In the genomic region with DNA sequence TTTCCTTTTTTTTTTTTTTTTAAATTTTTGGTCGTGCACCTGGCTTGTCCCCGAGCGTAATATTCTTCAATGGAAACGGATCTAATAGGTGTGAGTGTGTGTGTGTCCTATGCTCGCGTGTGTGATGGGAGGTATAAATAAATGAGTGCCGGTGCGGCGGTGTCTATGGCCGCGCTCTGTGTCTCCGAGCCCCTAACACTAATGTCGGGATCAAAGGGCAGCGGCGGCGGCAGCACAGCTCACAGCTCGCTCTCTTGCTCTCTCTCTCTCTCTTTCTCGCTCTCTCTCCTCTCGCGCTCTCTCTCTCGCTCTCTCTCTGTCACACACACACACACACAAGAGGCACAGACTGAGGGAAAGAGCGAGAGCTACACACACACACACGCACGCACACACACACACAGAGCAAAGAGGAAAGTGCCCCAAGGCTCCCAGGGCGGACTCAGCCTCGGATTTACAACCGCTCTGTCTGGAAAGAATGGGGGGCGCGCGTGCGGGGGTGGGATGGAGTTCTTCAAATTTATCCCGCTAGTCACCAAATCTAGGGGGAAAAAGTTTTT, we compare ENCODE assay signal across 8 cellular contexts. TPM values are rescaled to one million over a fixed set of nuclear protein-coding genes. Genes with fewer than 3 reads are reported as not detected.
DNase-seq lines count a peak whose midpoint lies in the region; ATAC-seq and TF ChIP-seq lines count a peak whose summit lies in the region.

A gene with protein sequence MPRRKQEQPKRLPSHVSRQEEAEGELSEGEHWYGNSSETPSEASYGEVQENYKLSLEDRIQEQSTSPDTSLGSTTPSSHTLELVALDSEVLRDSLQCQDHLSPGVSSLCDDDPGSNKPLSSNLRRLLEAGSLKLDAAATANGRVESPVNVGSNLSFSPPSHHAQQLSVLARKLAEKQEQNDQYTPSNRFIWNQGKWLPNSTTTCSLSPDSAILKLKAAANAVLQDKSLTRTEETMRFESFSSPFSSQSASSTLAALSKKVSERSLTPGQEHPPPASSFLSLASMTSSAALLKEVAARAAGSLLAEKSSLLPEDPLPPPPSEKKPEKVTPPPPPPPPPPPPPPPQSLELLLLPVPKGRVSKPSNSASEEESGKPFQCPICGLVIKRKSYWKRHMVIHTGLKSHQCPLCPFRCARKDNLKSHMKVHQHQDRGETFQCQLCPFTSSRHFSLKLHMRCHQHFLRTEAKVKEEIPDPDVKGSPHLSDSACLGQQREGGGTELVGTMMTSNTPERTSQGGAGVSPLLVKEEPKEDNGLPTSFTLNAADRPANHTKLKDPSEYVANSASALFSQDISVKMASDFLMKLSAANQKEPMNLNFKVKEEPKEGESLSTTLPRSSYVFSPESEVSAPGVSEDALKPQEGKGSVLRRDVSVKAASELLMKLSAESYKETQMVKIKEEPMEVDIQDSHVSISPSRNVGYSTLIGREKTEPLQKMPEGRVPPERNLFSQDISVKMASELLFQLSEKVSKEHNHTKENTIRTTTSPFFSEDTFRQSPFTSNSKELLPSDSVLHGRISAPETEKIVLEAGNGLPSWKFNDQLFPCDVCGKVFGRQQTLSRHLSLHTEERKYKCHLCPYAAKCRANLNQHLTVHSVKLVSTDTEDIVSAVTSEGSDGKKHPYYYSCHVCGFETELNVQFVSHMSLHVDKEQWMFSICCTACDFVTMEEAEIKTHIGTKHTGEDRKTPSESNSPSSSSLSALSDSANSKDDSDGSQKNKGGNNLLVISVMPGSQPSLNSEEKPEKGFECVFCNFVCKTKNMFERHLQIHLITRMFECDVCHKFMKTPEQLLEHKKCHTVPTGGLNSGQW (minus strand): TSS at position 206 of the 560 bp plus-strand sequence. CDS start 416 bp downstream, outside the sequence.

- peak within 1 kb of the TSS; percentile 100 for H3K4me3 Mint-ChIP-seq in T-helper 17 cell

- DNase-seq in DMS153 (lab: John Stamatoyannopoulos, UW), result peak; percentile 19
- peak; percentile 59 for DNase-seq in LoVo (ENCODE audit: low spot score)
- DNase-seq in T-helper 17 cell, result peak; percentile 27 to 48 (median 42)
- DNase-seq in astrocyte of the spinal cord (ENCODE audit: low read depth, low spot score), result peak; percentile 78
- peak in 50 of 51 donors; percentile 5 to 78 (median 38) for DNase-seq in hypothalamus (lab: John Stamatoyannopoulos, UW)
- no peak for DNase-seq in retinal pigment epithelial cell (ENCODE audit: low read depth)

- ATAC-seq in GM21515 (IDR thresholded peaks at IDR 0.05; ENCODE audit: unreplicated experiment) (peak; percentile 38), T-helper 17 cell (peak; percentile 57), GM18870 (IDR thresholded peaks at IDR 0.05; ENCODE audit: unreplicated experiment) (no peak)

- H3K27ac Mint-ChIP-seq in T-helper 17 cell, result peak within 1 kb of the TSS; percentile 91

- no peaks in the 10 kb centered on the region for H3K9me3 ChIP-seq in T-helper 17 cell (ENCODE audit: control insufficient read depth, low read length, poor library complexity, severe bottlenecking)

- TF ChIP-seq CTCF in astrocyte of the spinal cord (IDR thresholded peaks at IDR 0.05; ENCODE audit: low read depth, low read length), result no peak
- TF ChIP-seq CTCF in retinal pigment epithelial cell (conservative IDR thresholded peaks at IDR 0.05; ENCODE audit: low read depth, low read length), result no peak

- no peaks in the 10 kb centered on the region for H3K27me3 Mint-ChIP-seq in T-helper 17 cell

- in situ Hi-C loops in astrocyte of the spinal cord (cut with HindIII; ENCODE audit: low sequenced_read_pairs), result no loop called here

- H3K36me3 Mint-ChIP-seq in T-helper 17 cell (ENCODE audit: low read depth), result peaks cover 7% of the 10 kb centered on the region

- H3K4me3 ChIP-seq in astrocyte of the spinal cord (ENCODE audit: low read depth, low read length) (peak within 1 kb of the TSS; percentile 90), retinal pigment epithelial cell (ENCODE audit: low read length) (peak within 1 kb of the TSS; percentile 96)

- peaks cover 21% of the 10 kb centered on the region for H3K4me1 Mint-ChIP-seq in T-helper 17 cell

RNA-seq across cellular contexts. Expression of the gene that starts here (rescaled TPM):
- total RNA-seq in T-helper 17 cell, result 10 to 100 TPM; 14.9 to 16.3 TPM
